18 cellular contexts compared by ENCODE assay signal in genomic region chr2:9329497-9329896, GRCh38.
DNase-seq lines count a peak whose midpoint lies in the region; TF ChIP-seq lines count a peak whose summit lies in the region.
"Had no signal": no experiment of that assay in that cellular context is flagged by ENCODE, and none has a peak within 500 bp of the region (broad histone marks: within the 10 kb centered on the region; RNA-seq: fewer than 3 reads in every experiment).

No MANE protein-coding gene starts in this region.

- dilution Hi-C loops in mammary epithelial cell (cut with HindIII; ENCODE audit: low sequenced_read_pairs), result loop anchor here (5.0 kb wide), 2 partner anchors 33 to 52 kb away; no protein-coding TSS in a partner anchor

- H3K9me3 Mint-ChIP-seq in MCF 10A (ENCODE audit: unreplicated experiment) (no peaks in the 10 kb centered on the region), endothelial cell (ENCODE audit: unreplicated experiment) (no peaks in the 10 kb centered on the region), neural crest cell (no peaks in the 10 kb centered on the region)
- H3K9me3 Mint-ChIP-seq: H9 had no signal

- H3K79me2 ChIP-seq in mammary epithelial cell (ENCODE audit: insufficient read depth, low read length), result peaks cover 31% of the 10 kb centered on the region

- no peaks in the 10 kb centered on the region for H4K20me1 ChIP-seq in mammary epithelial cell (ENCODE audit: insufficient read depth, low read length)

- no peaks in the 10 kb centered on the region for H3K9me3 ChIP-seq in mammary epithelial cell (replicated peaks; ENCODE audit: insufficient read depth, low read length)
- no peaks in the 10 kb centered on the region for H3K9me3 ChIP-seq in transverse colon

- H3K27ac ChIP-seq in mammary epithelial cell (ENCODE audit: insufficient read depth, low read depth, low read length) (no peak overlapping the region), transverse colon (peak overlapping the region in 2 of 4 donors; percentile 41 to 49)
- H3K27ac ChIP-seq: 22Rv1 had no signal

- H3K4me2 ChIP-seq in mammary epithelial cell (ENCODE audit: insufficient read depth, low read depth, low read length), result no peak overlapping the region

- H3K4me1 Mint-ChIP-seq in MCF 10A (ENCODE audit: insufficient read depth, unreplicated experiment), result peaks cover 13% of the 10 kb centered on the region
- H3K4me1 Mint-ChIP-seq in endothelial cell (ENCODE audit: unreplicated experiment), result peaks cover 20% of the 10 kb centered on the region
- H3K4me1 Mint-ChIP-seq in neural crest cell, result peaks cover 20% of the 10 kb centered on the region

- in situ Hi-C loops in mammary epithelial cell (cut with MboI; ENCODE audit: low sequenced_read_pairs in 2 of 2) (loop anchor here in 1 of 2 donors (25.0 kb wide), 1 partner anchor 467 kb away; no protein-coding TSS in a partner anchor), transverse colon (cut with MboI; ENCODE audit: low pct_ligation_motif_present in 1 of 4, low pct_unique_long_range_greater_than_20kb in 1 of 4, low sequenced_read_pairs in 3 of 4) (loop anchor here in 3 of 4 donors (25.0 kb wide), 3 partner anchors 117 to 167 kb away; partner anchors contain the start of gene ASAP2 (in 1 of the 3))

- POLR2A ChIA-PET in MCF 10A (lab: Yijun Ruan, JAX), result interaction anchor here (0.9 to 1.4 kb wide), 3 partner anchors 19 to 98 kb away, joined by 3 to 4 read pairs (median 3); no protein-coding TSS in a partner anchor

- H3K27me3 Mint-ChIP-seq in MCF 10A (ENCODE audit: insufficient read depth, unreplicated experiment) (no peaks in the 10 kb centered on the region), endothelial cell (ENCODE audit: unreplicated experiment) (peaks cover 3% of the 10 kb centered on the region), neural crest cell (ENCODE audit: low read depth) (no peaks in the 10 kb centered on the region)

- BruUV-seq in MCF 10A (replicated peaks; lab: Mats Ljungman, UMichigan), result no TSS peak
- no TSS peak for BruUV-seq in mammary epithelial cell (replicated peaks; lab: Mats Ljungman, UMichigan)

- TF ChIP-seq CTCF in MCF 10A (IDR thresholded peaks at IDR 0.05; ENCODE audit: unreplicated experiment) (no peak), mammary epithelial cell (conservative IDR thresholded peaks at IDR 0.05 in 1 of 2, IDR thresholded peaks at IDR 0.05 in 1 of 2; ENCODE audit: extremely low read depth in 1 of 2, insufficient read depth in 1 of 2, low read depth in 1 of 2, low read length in 2 of 2) (no peak), endothelial cell (IDR thresholded peaks at IDR 0.05; ENCODE audit: unreplicated experiment) (no peak), neural crest cell (conservative IDR thresholded peaks at IDR 0.05) (no peak), transverse colon (IDR thresholded peaks at IDR 0.05) (no peak)

- CTCF ChIA-PET in MCF 10A (lab: Yijun Ruan, JAX) (interaction anchor here (0.6 to 7.7 kb wide), 5 partner anchors 19 to 204 kb away, joined by 3 to 90 read pairs (median 3); no protein-coding TSS in a partner anchor), mammary epithelial cell (lab: Charles Lee; ENCODE audit: low non-redundant PET) (no interaction called here)

- H3K27ac Mint-ChIP-seq in MCF 10A (ENCODE audit: low read depth, unreplicated experiment) (peak overlapping the region; percentile 82), endothelial cell (ENCODE audit: unreplicated experiment) (no peak overlapping the region), neural crest cell (ENCODE audit: unreplicated experiment) (peak overlapping the region; percentile 72)

- H3K4me3 ChIP-seq in mammary epithelial cell (replicated peaks in 1 of 3; ENCODE audit: insufficient read depth in 1 of 3, low read depth in 2 of 3, low read length in 3 of 3) (no peak overlapping the region), transverse colon (no peak overlapping the region)

- 94% methylated on average over 3 of the region's 5 CpGs for WGBS in mammary epithelial cell (ENCODE audit: low coverage, missing lambda C conversion rate)
- WGBS in transverse colon (ENCODE audit: low coverage in 1 of 2), 2 donors, result 63 to 68% methylated on average over 2 to 5 of the region's 5 CpGs

- H3K4me3 Mint-ChIP-seq in MCF 10A (ENCODE audit: unreplicated experiment), result no peak overlapping the region
- peak overlapping the region; percentile 10 for H3K4me3 Mint-ChIP-seq in endothelial cell (ENCODE audit: unreplicated experiment)
- no peak overlapping the region for H3K4me3 Mint-ChIP-seq in neural crest cell
- H3K4me3 Mint-ChIP-seq: H9 had no signal

- TF ChIP-seq EP300 in transverse colon (IDR thresholded peaks at IDR 0.05; ENCODE audit: low read depth), result no peak

- H3K4me1 ChIP-seq in mammary epithelial cell (ENCODE audit: insufficient read depth, low read length) (no peaks in the 10 kb centered on the region), transverse colon (peaks cover 0 to 50% (median 3%) of the 10 kb centered on the region in 4 donors)

- DNase-seq in MCF 10A (ENCODE audit: unreplicated experiment), result no peak
- no peak for DNase-seq in mammary epithelial cell
- no peak for DNase-seq in endothelial cell (ENCODE audit: low spot score)
- no peak for DNase-seq in neural crest cell (ENCODE audit: low read depth, low spot score)
- DNase-seq in transverse colon, result peak; percentile 31
- DNase-seq in DMS 273 (lab: John Stamatoyannopoulos, UW; ENCODE audit: unreplicated experiment), result no peak
- DNase-seq in A172 (ENCODE audit: low spot score), result no peak
- no peak for DNase-seq in middle frontal gyrus (ENCODE audit: extremely low spot score, low spot score)
- DNase-seq: DMS153, H9, Karpas-422, MM.1S, NCI-H1092 treated with DMSO at 0.1 percent for 48 hours, NCI-H1694, NCI-H2107, NCI-H2227 treated with DMSO at 0.1 percent for 48 hours, NCI-H524 had no signal

- H3K9ac ChIP-seq in mammary epithelial cell (ENCODE audit: insufficient read depth, low read length), result no peak overlapping the region

- H2AFZ ChIP-seq in mammary epithelial cell (ENCODE audit: low read depth, low read length), result no peak overlapping the region

- H3K27me3 ChIP-seq in mammary epithelial cell (ENCODE audit: insufficient read depth, low read length), result no peaks in the 10 kb centered on the region
- H3K27me3 ChIP-seq in transverse colon, result no peaks in the 10 kb centered on the region

- peaks cover 38% of the 10 kb centered on the region for H3K36me3 ChIP-seq in mammary epithelial cell (ENCODE audit: insufficient read depth, low read length)
- peaks cover 0 to under 1% (median 0%) of the 10 kb centered on the region in 4 donors for H3K36me3 ChIP-seq in transverse colon

- H3K36me3 Mint-ChIP-seq in MCF 10A (ENCODE audit: insufficient read depth, unreplicated experiment) (peaks cover 67% of the 10 kb centered on the region), endothelial cell (ENCODE audit: low read depth, unreplicated experiment) (peaks cover 9% of the 10 kb centered on the region), neural crest cell (ENCODE audit: low read depth) (peaks cover 11% of the 10 kb centered on the region)

- TF ChIP-seq POLR2A in transverse colon (IDR thresholded peaks at IDR 0.05), result no peak

- intact Hi-C loops in MCF 10A (cut with micrococcal nuclease) (no loop called here), mammary epithelial cell (cut with micrococcal nuclease) (no loop called here), transverse colon (cut with DNase I; ENCODE audit: low total_unique reads) (no loop called here)
